ENCODE assay signal across 25 cellular contexts in the genomic region with DNA sequence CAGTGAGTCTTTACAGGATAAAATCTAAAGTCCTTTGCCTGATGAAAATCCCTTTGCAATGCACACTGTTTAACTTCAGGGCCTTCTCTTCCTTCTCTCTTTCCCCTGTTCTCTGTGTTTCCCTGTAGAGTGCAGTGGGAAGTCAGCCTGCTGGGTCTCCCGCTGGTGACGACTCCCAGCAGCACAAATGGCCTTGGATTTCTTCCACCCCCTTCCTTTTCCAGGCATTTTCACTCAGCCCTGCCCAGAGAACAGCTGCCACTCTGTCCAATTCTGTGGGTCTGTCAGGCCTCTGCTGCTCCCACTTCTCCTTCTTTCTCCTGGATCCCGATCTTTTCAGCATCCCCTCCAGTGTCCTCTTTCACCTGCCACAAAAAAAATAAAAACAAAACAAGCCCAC.
A peak's percentile ranks its signal among the peaks of the same experiment; 100 is the strongest.
DNase-seq lines count a peak whose midpoint lies in the region; TF ChIP-seq lines count a peak whose summit lies in the region.
"Had no signal": no experiment of that assay in that cellular context is flagged by ENCODE, and none has a peak within 500 bp of the region (broad histone marks: within the 10 kb centered on the region; RNA-seq: fewer than 3 reads in every experiment).

No MANE protein-coding gene starts in this region.

- H3K56ac ChIP-seq in mesendoderm (ENCODE audit: low read length): peak overlapping the region; percentile 17

- no peak overlapping the region for H2BK120ac ChIP-seq in mesendoderm (ENCODE audit: low read depth, low read length)

- H3K23ac ChIP-seq in mesendoderm (ENCODE audit: low read length): no peak overlapping the region

- H3K36me3 ChIP-seq in SJCRH30: no peaks in the 10 kb centered on the region
- no peaks in the 10 kb centered on the region for H3K36me3 ChIP-seq in mesendoderm (ENCODE audit: control insufficient read depth, insufficient read depth, low read length)
- no peaks in the 10 kb centered on the region for H3K36me3 ChIP-seq in left ventricle myocardium inferior
- H3K36me3 ChIP-seq: BE2C, gastroesophageal sphincter, lower lobe of right lung, transverse colon had no signal

- H3K9me3 ChIP-seq in SJCRH30 (replicated peaks) (no peaks in the 10 kb centered on the region), left ventricle myocardium inferior (replicated peaks) (no peaks in the 10 kb centered on the region)
- H3K9me3 ChIP-seq: BE2C, gastroesophageal sphincter, lower lobe of right lung, mucosa of descending colon, transverse colon had no signal

- DNase-seq in ELF-1 (ENCODE audit: low read depth, low spot score): peak; percentile 56
- DNase-seq in SJCRH30: peak; percentile 36 to 58
- peak; percentile 3 for DNase-seq in globus pallidus (ENCODE audit: low spot score)
- peak; percentile 71 for DNase-seq in mesendoderm
- no peak for DNase-seq in activated CD8-positive, alpha-beta memory T cell treated with anti-CD3 and anti-CD28 coated beads, Interleukin-2, amount 50 U/mL, for 4 hours
- no peak for DNase-seq in OCI-M2 (lab: John Stamatoyannopoulos, UW; ENCODE audit: unreplicated experiment)
- no peak for DNase-seq in left ventricle myocardium inferior
- no peak for DNase-seq in MV-4-11 (lab: John Stamatoyannopoulos, UW)
- DNase-seq: ACHN; activated CD4-positive, alpha-beta memory T cell treated with anti-CD3 and anti-CD28 coated beads for 36 hours; activated CD4-positive, CD25-positive, alpha-beta regulatory T cell treated with anti-CD3 and anti-CD28 coated beads, Interleukin-2, amount 50 U/mL, for 72 hours; activated naive CD4-positive, alpha-beta T cell treated with anti-CD3 and anti-CD28 coated beads for 36 hours; BE2C; CD8-positive, alpha-beta memory T cell; dermis blood vessel endothelial cell; DMS153; Kasumi-1; lower lobe of right lung; mucosa of descending colon; NCI-H1417 treated with DMSO at 0.1 percent for 48 hours; NCI-H2029 treated with DMSO at 0.1 percent for 48 hours; PC-9; T-helper 17 cell; transverse colon had no signal

- H3K27ac ChIP-seq in SJCRH30: no peak overlapping the region
- H3K27ac ChIP-seq in mesendoderm (ENCODE audit: low read depth, low read length): no peak overlapping the region
- no peak overlapping the region for H3K27ac ChIP-seq in left ventricle myocardium inferior (replicated peaks)
- H3K27ac ChIP-seq: gastroesophageal sphincter, lower lobe of right lung, PC-9, transverse colon had no signal

- no peak overlapping the region for H3K18ac ChIP-seq in mesendoderm (ENCODE audit: low read length)

- no CpG with 5 or more reads among the region's 3 CpGs for WGBS in mesendoderm (ENCODE audit: extremely low coverage, insufficient coverage, low lambda C conversion rate)

- no peaks in the 10 kb centered on the region for H3K4me1 ChIP-seq in SJCRH30
- no peaks in the 10 kb centered on the region for H3K4me1 ChIP-seq in mesendoderm (ENCODE audit: control insufficient read depth, low read depth, low read length)
- H3K4me1 ChIP-seq in left ventricle myocardium inferior: no peaks in the 10 kb centered on the region
- H3K4me1 ChIP-seq: BE2C, gastroesophageal sphincter, lower lobe of right lung had no signal

- H4K5ac ChIP-seq in mesendoderm (ENCODE audit: low read length): peak overlapping the region; percentile 3

- no peak for TF ChIP-seq CTCF in left ventricle myocardium inferior (IDR thresholded peaks at IDR 0.05; ENCODE audit: borderline replicate concordance)

- no peak overlapping the region for H4K8ac ChIP-seq in mesendoderm (ENCODE audit: low read depth, low read length)

- no peak overlapping the region for H2BK15ac ChIP-seq in mesendoderm (replicated peaks; ENCODE audit: low read depth)

- H2AK5ac ChIP-seq in mesendoderm (ENCODE audit: low read length): no peak overlapping the region

- no peak overlapping the region for H2BK5ac ChIP-seq in mesendoderm (ENCODE audit: low read length)

- no peak overlapping the region for H3K4ac ChIP-seq in mesendoderm (ENCODE audit: low read depth, low read length)

- intact Hi-C loops in left ventricle myocardium inferior (cut with micrococcal nuclease): no loop called here

- H3K4me3 ChIP-seq in SJCRH30 (no peak overlapping the region), mesendoderm (ENCODE audit: low read length) (no peak overlapping the region), left ventricle myocardium inferior (no peak overlapping the region)
- H3K4me3 ChIP-seq: gastroesophageal sphincter, lower lobe of right lung, mucosa of descending colon, PC-9, transverse colon had no signal

- H3K79me2 ChIP-seq in mesendoderm (ENCODE audit: control insufficient read depth, insufficient read depth, low read length): no peaks in the 10 kb centered on the region

- H3K27me3 ChIP-seq in SJCRH30 (no peaks in the 10 kb centered on the region), mesendoderm (ENCODE audit: insufficient read depth, low read length, poor library complexity) (no peaks in the 10 kb centered on the region), left ventricle myocardium inferior (ENCODE audit: low read depth) (no peaks in the 10 kb centered on the region)
- H3K27me3 ChIP-seq: BE2C, gastroesophageal sphincter, transverse colon had no signal

- H3K9ac ChIP-seq in mesendoderm (ENCODE audit: low read length): peak overlapping the region; percentile 6

- no peak overlapping the region for H3K4me2 ChIP-seq in mesendoderm (ENCODE audit: low read length)
- H3K4me2 ChIP-seq: PC-9 had no signal

- H3K79me1 ChIP-seq in mesendoderm (ENCODE audit: low read length): no peaks in the 10 kb centered on the region

Comparison
In these comparisons a context has a peak if more than half of its experiments do, and no peak if none do; other contexts are left out.
1. DNase-seq: peak in ELF-1 (single experiment), SJCRH30 (2 of 2), globus pallidus (single experiment) and mesendoderm (single experiment); none in activated CD8-positive, alpha-beta memory T cell treated with anti-CD3 and anti-CD28 coated beads, Interleukin-2, amount 50 U/mL, for 4 hours (single experiment), OCI-M2 (single experiment), left ventricle myocardium inferior (single experiment) and MV-4-11 (single experiment).